Comparison of ENCODE assay signal across 30 cellular contexts in the genomic region with DNA sequence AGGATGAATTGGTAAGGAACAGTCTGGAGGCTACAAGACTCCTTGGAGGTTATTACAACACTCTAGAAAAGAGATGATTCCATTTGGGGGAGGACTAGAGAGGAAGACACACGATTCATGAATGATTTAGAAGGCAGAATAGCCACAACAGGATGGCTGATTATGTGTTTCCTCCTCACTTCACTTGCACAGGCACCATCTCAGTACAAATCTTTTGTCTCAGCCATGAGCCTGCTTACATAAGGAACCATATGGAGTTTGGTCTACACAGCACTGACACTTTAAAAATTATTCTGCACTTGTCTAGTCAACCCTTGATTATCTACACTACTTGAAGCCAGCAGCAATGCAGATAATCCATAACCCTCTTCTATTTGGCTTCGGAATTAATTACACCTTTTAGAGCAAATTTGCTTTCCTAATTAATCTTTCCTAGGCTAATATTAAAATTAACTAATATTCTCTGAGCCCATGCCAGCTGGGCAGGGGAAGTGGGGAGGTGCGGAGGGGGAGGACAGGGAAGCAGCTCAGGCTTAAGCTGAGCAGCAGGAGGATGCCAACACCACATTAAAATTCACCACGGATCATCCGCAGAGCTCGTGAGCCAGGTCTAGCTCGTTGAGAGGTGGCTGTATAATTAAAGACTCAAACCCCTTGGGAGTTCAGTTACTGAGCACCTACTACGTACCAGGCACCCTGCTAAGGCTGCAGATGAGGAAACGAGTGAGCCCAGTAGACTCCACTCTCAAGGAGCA. TPM values are rescaled to one million over a fixed set of nuclear protein-coding genes. Genes with fewer than 3 reads are reported as not detected.
"Had no signal": no experiment of that assay in that cellular context is flagged by ENCODE, and none has a peak within 500 bp of the region (broad histone marks: within the 10 kb centered on the region; RNA-seq: fewer than 3 reads in every experiment).

No MANE protein-coding gene starts in this region.

- H3K9me3 ChIP-seq: adrenal gland, breast epithelium, colonic mucosa, left ventricle myocardium inferior, suprapubic skin, tibial nerve had no signal

- H3K4me1 ChIP-seq: adrenal gland, breast epithelium, colonic mucosa, suprapubic skin, tibial nerve had no signal

- FAIRE-seq: astrocyte, endothelial cell of umbilical vein, frontal cortex, small intestine, urothelium cell line had no signal

- H3K4me3 ChIP-seq: adrenal gland, breast epithelium, colonic mucosa, dorsolateral prefrontal cortex, left ventricle myocardium inferior, suprapubic skin, tibial nerve had no signal

- H3K27me3 ChIP-seq: adrenal gland, breast epithelium, colonic mucosa, dorsolateral prefrontal cortex had no signal

- DNase-seq: activated CD4-positive, alpha-beta T cell treated with anti-CD3 and anti-CD28 coated beads for 36 hours; activated CD4-positive, alpha-beta T cell treated with anti-CD3 and anti-CD28 coated beads, Interleukin-2, amount 50 U/mL, for 4 hours; activated CD8-positive, alpha-beta memory T cell treated with anti-CD3 and anti-CD28 coated beads for 24 hours; activated CD8-positive, alpha-beta memory T cell treated with anti-CD3 and anti-CD28 coated beads, Interleukin-2, amount 50 U/mL, for 4 hours; activated naive CD4-positive, alpha-beta T cell; activated T-cell treated with anti-CD3 and anti-CD28 coated beads, Interleukin-2, amount 50 U/mL, for 24 hours; colonic mucosa; dorsolateral prefrontal cortex; effector memory CD8-positive, alpha-beta T cell; hippocampal formation; left ventricle myocardium inferior; natural killer cell; small intestine; stimulated activated CD4-positive, alpha-beta T cell treated with anti-CD3 and anti-CD28 coated beads, Interleukin-2, amount 100 ng/mL, for 24 hours; stimulated activated naive CD8-positive, alpha-beta T cell treated with anti-CD3 and anti-CD28 coated beads, Interleukin-15, amount 100 ng/mL, for 72 hours had no signal

- H3K36me3 ChIP-seq: adrenal gland, breast epithelium, colonic mucosa, left ventricle myocardium inferior, suprapubic skin, tibial nerve had no signal

- H3K27ac ChIP-seq: adrenal gland, breast epithelium, colonic mucosa, left ventricle myocardium inferior, suprapubic skin, tibial nerve had no signal

- ATAC-seq: activated CD4-positive, alpha-beta T cell treated with anti-CD3 and anti-CD28 coated beads for 36 hours; activated T-helper 17 cell treated with anti-CD3 and anti-CD28 coated beads, Interleukin-2, amount 50 U/mL, for 72 hours; effector memory CD8-positive, alpha-beta T cell; esophagus mucosa; natural killer cell; sciatic nerve; stimulated activated effector memory CD8-positive, alpha-beta T cell treated with anti-CD3 and anti-CD28 coated beads, Interleukin-12 subunit alpha, Interleukin-12 subunit beta, amount 100 ng/mL, for 72 hours; stimulated activated naive CD8-positive, alpha-beta T cell treated with anti-CD3 and anti-CD28 coated beads, Interleukin-15, amount 100 ng/mL, for 72 hours had no signal

RNA-seq across cellular contexts. Expression of a gene that starts 3.2 kb away (rescaled TPM):
- total RNA-seq: adrenal gland, endothelial cell of umbilical vein, left ventricle myocardium inferior, lung microvascular endothelial cell, natural killer cell, osteoblast, posterior vena cava, sciatic nerve, tibial nerve had no signal
- polyA plus RNA-seq: endothelial cell of umbilical vein had no signal

RNA-seq across cellular contexts. Expression of a gene that starts 30.8 kb away (rescaled TPM):
- total RNA-seq: adrenal gland, endothelial cell of umbilical vein, left ventricle myocardium inferior, lung microvascular endothelial cell, osteoblast, posterior vena cava, suprapubic skin had no signal
- polyA plus RNA-seq: endothelial cell of umbilical vein had no signal
